In the genomic region with DNA sequence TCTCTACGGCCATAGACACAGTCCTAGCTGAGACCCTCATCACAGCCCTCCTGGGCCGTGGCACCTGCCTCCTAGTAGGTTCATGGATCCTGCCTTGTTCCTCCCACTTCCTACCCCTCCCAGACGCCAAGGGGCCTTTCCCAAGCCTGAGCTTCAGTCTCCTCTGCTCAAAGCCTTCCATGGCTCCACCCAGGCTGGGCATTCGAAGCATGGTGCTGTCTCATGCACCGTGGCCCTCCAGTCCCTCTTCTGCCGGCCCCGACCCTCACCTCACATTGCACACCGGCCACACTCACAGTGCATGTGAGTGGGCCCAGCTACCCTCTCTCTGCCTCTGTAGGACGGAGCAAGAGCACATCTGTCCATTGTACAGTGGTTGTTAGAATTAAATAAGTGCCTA, we compare ENCODE assay signal across 20 cellular contexts. TPM values are rescaled to one million over a fixed set of nuclear protein-coding genes. Genes with fewer than 3 reads are reported as not detected.
DNase-seq lines count a peak whose midpoint lies in the region; ATAC-seq and TF ChIP-seq lines count a peak whose summit lies in the region.
"Had no signal": no experiment of that assay in that cellular context is flagged by ENCODE, and none has a peak within 500 bp of the region (broad histone marks: within the 10 kb centered on the region; RNA-seq: fewer than 3 reads in every experiment).

No MANE protein-coding gene starts in this region.

- H3K4me1 ChIP-seq in lower lobe of right lung (no peaks in the 10 kb centered on the region), suprapubic skin (peaks cover 16% of the 10 kb centered on the region)
- H3K4me1 ChIP-seq: BE2C, SJSA1 had no signal

- H3K27me3 ChIP-seq in lower lobe of right lung (ENCODE audit: low read depth) (no peaks in the 10 kb centered on the region), suprapubic skin (no peaks in the 10 kb centered on the region)
- H3K27me3 ChIP-seq: BE2C, SJSA1 had no signal

- peak overlapping the region; percentile 77 for H3K27ac ChIP-seq in angular gyrus (ENCODE audit: low read depth, low read length)
- no peak overlapping the region for H3K27ac ChIP-seq in lower lobe of right lung
- H3K27ac ChIP-seq in suprapubic skin = no peak overlapping the region
- H3K27ac ChIP-seq: GM23248, KMS-11, SJSA1 had no signal

- intact Hi-C loops in lower lobe of right lung (cut with DNase I) = no loop called here
- intact Hi-C loops in posterior vena cava (cut with DNase I) = no loop called here

- no peak for TF ChIP-seq EP300 in suprapubic skin (IDR thresholded peaks at IDR 0.05)

- H3K9me3 ChIP-seq in lower lobe of right lung (no peaks in the 10 kb centered on the region), suprapubic skin (no peaks in the 10 kb centered on the region)
- H3K9me3 ChIP-seq: BE2C, SJSA1 had no signal

- 92% methylated on average over 8 of the region's 9 CpGs for WGBS in suprapubic skin

- H3K4me3 ChIP-seq in lower lobe of right lung (no peak overlapping the region), suprapubic skin (no peak overlapping the region)
- H3K4me3 ChIP-seq: GM23248, SJSA1 had no signal

- no peak for TF ChIP-seq POLR2A in suprapubic skin (IDR thresholded peaks at IDR 0.05)

- H3K36me3 ChIP-seq in lower lobe of right lung (no peaks in the 10 kb centered on the region), suprapubic skin (no peaks in the 10 kb centered on the region)
- H3K36me3 ChIP-seq: BE2C, SJSA1 had no signal

- TF ChIP-seq CTCF in lower lobe of right lung (IDR thresholded peaks at IDR 0.05) = no peak
- no peak for TF ChIP-seq CTCF in suprapubic skin (IDR thresholded peaks at IDR 0.05)

- DNase-seq in lower lobe of right lung (peak; percentile 18), posterior vena cava (ENCODE audit: low spot score) (peak; percentile 58), suprapubic skin (ENCODE audit: low spot score in 2 of 2) (no peak), NCI-H2081 treated with DMSO at 0.1 percent for 48 hours (lab: John Stamatoyannopoulos, UW) (no peak)
- DNase-seq: BE2C, DMS79, GM23248, HCEC 1CT, IMR-90, NCI-H1105 treated with DMSO at 0.1 percent for 48 hours, NCI-H2029 treated with DMSO at 0.1 percent for 48 hours, NCI-H2171 treated with DMSO at 0.1 percent for 48 hours, NCI-H446, NCI-H526 treated with DMSO at 0.1 percent for 48 hours, OCI-M1 had no signal

- ATAC-seq in lower lobe of right lung (peak in 1 of 2 donors; percentile 23), HG03442 (IDR thresholded peaks at IDR 0.05; ENCODE audit: unreplicated experiment) (no peak), GM18861 (IDR thresholded peaks at IDR 0.05; ENCODE audit: unreplicated experiment) (no peak)

RNA-seq across cellular contexts. Expression of gene KIAA0232, which starts 21.7 kb away (rescaled TPM):
- total RNA-seq in lower lobe of right lung = 28.1 TPM
- total RNA-seq in posterior vena cava = 10 to 100 TPM; 29.1 to 32.9 TPM
- total RNA-seq in suprapubic skin = 10 to 100 TPM; 27.6 to 34.1 (median 32.7) TPM

RNA-seq across cellular contexts. Expression of gene BLOC1S4, which starts 44.9 kb away (rescaled TPM):
- total RNA-seq in lower lobe of right lung (9.0 TPM), posterior vena cava (1 to 10 TPM; 8.3 to 9.7 TPM), suprapubic skin (10 to 100 TPM in 3 of 4 donors, 1 to 10 TPM in 1; 5.1 to 20.2 (median 14.8) TPM)

RNA-seq across cellular contexts. Expression of gene MRFAP1L1, which starts 51.2 kb away (rescaled TPM):
- total RNA-seq in lower lobe of right lung = 48.8 TPM
- total RNA-seq in posterior vena cava = 10 to 100 TPM; 35.9 to 43.8 TPM
- total RNA-seq in suprapubic skin = 10 to 100 TPM; 40.6 to 63.4 (median 53.4) TPM

Comparison
In these comparisons a context has a peak if more than half of its experiments do, and no peak if none do; other contexts are left out.
1. DNase-seq: peak in lower lobe of right lung (single experiment) and posterior vena cava (single experiment); none in suprapubic skin (0 of 2) and NCI-H2081 treated with DMSO at 0.1 percent for 48 hours (single experiment).